ENCODE assay signal across 8 cellular contexts in the genomic region with DNA sequence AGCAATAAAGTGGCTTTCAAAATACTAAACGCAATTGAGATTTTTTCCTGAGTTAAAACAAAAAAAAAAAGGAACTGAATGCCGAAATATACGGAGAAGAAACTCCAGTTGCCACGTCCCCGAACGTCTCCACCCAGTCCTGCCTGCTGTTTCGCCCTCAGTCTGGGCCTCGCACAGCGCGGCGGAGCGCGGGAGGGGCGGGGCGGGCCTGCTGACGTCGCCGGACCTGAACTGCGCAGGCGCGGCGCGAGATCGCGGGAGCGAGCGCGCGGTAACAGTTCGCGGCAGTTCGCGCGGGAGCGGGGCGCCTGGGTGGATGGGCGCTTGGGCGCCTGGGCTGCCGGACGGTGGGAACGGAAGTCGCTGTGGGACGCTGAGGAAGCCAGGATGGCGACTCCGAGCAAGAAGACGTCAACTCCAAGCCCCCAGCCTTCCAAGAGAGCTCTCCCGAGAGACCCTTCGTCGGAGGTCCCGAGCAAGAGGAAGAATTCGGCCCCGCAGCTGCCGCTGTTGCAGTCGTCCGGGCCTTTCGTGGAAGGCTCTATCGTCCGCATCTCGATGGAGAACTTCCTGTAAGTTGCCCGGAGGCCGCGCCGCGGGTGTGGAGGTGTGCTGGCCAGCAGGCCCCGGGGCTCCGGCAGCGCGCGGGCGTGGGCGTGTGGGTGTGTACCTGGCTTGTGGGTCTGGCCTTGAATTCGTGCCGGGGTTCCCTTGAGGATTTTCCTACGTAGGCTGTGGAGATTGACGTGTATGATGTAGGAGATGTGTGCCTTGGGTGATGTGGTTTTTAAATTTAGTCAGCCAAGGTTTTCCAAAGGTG. TPM values are rescaled to one million over a fixed set of nuclear protein-coding genes. Genes with fewer than 3 reads are reported as not detected.
DNase-seq lines count a peak whose midpoint lies in the region; ATAC-seq and TF ChIP-seq lines count a peak whose summit lies in the region.

A gene (plus strand): TSS at position 287 of the 820 bp plus-strand sequence. CDS start 101 bp downstream, at position 388.

- peak; percentile 81 to 91 (median 84) for TF ChIP-seq POLR2A in spleen (IDR thresholded peaks at IDR 0.05)

- peaks cover 0 to 23% (median 2%) of the 10 kb centered on the region in 6 donors for H3K36me3 ChIP-seq in spleen

- WGBS in spleen, 5 donors = 0 to 2% (median 0%) methylated on average over 31 to 75 of the region's 75 CpGs

- H3K4me3 ChIP-seq in AG10803 (ENCODE audit: low read length) (peak within 1 kb of the TSS; percentile 85), spleen (peak within 1 kb of the TSS; percentile 71 to 87 (median 74))

- peaks cover 35 to 63% (median 46%) of the 10 kb centered on the region in 6 donors for H3K4me1 ChIP-seq in spleen

- H3K27me3 ChIP-seq in spleen (replicated peaks in 1 of 7) = no peaks in the 10 kb centered on the region

- DNase-seq in AG10803 (ENCODE audit: low read depth) (peak; percentile 93), NCI-H446 (lab: John Stamatoyannopoulos, UW) (peak; percentile 67 to 92), inferior parietal cortex (ENCODE audit: extremely low spot score) (peak; percentile 91), spleen (peak; percentile 97)
- DNase-seq in activated CD4-positive, CD25-positive, alpha-beta regulatory T cell treated with anti-CD3 and anti-CD28 coated beads, Interleukin-2, amount 50 U/mL, for 16 hours (ENCODE audit: low read depth, low spot score) = peak; percentile 79
- peak; percentile 92 for DNase-seq in central memory CD4-positive, alpha-beta T cell

- intact Hi-C loops in spleen (cut with DNase I; ENCODE audit: low total_unique reads) = no loop called here

- no peaks in the 10 kb centered on the region for H3K9me3 ChIP-seq in spleen

- TF ChIP-seq CTCF in AG10803 (conservative IDR thresholded peaks at IDR 0.05; ENCODE audit: low read length) = no peak
- TF ChIP-seq CTCF in spleen (IDR thresholded peaks at IDR 0.05 in 8 of 11, conservative IDR thresholded peaks at IDR 0.05 in 3 of 11) = no peak

- ATAC-seq in GM19043 (IDR thresholded peaks at IDR 0.05; ENCODE audit: low read depth, unreplicated experiment) (peak; percentile 72), HG03354 (IDR thresholded peaks at IDR 0.05; ENCODE audit: poor library complexity, severe bottlenecking, unreplicated experiment) (peak; percentile 88)

- peak within 1 kb of the TSS; percentile 92 to 94 (median 92) for H3K27ac ChIP-seq in spleen

RNA-seq across cellular contexts. Expression of the gene that starts here (rescaled TPM):
- total RNA-seq in spleen = 10 to 100 TPM; 27.0 to 39.9 (median 31.8) TPM
- polyA plus RNA-seq in spleen = 1 to 10 TPM; 7.4 to 9.7 (median 7.6) TPM

Comparison
In these comparisons a context has a peak if more than half of its experiments do, and no peak if none do; other contexts are left out.
1. Peak in every context shown above with its lines: DNase-seq, ATAC-seq, H3K4me3 ChIP-seq and H3K27ac ChIP-seq.